ENCODE assay signal across 8 cellular contexts in the genomic region with DNA sequence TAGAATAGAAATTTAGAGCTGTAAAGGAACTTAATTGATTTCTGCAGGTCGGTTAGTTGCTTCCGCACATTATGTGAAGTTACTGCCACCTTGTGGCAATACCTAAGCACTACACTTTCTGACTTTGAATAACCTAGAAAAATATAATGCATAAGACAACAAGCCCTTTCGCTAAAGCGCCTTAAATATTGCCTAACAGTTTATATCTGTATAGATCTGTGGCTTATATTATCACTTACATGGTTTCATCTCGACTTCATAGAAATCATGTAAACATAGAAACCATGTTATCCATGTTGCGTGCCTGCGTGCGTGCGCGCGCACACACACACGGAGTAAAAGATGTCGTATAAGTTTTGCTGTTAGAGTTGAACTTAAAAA. TPM values are rescaled to one million over a fixed set of nuclear protein-coding genes. Genes with fewer than 3 reads are reported as not detected.
A peak's percentile ranks its signal among the peaks of the same experiment; 100 is the strongest.
DNase-seq lines count a peak whose midpoint lies in the region; ATAC-seq and TF ChIP-seq lines count a peak whose summit lies in the region.

No MANE protein-coding gene starts in this region.

- peak overlapping the region; percentile 35; the same call in 1 of the 2 replicates for H2AFZ ChIP-seq in Loucy (ENCODE audit: low read length)

- H3K4me3 ChIP-seq in Loucy (ENCODE audit: low read length, poor library complexity, severe bottlenecking) (peak overlapping the region; percentile 30), choroid plexus epithelial cell (ENCODE audit: low read depth, low read length) (peak overlapping the region; percentile 54)

- H3K79me2 ChIP-seq in Loucy (ENCODE audit: insufficient read depth, low read length) = no peaks in the 10 kb centered on the region

- H3K9ac ChIP-seq in Loucy (ENCODE audit: low read depth, low read length, poor library complexity, severe bottlenecking) = no peak overlapping the region

- H3K4me1 ChIP-seq in Loucy (ENCODE audit: insufficient read depth, low read length, poor library complexity, severe bottlenecking) = no peaks in the 10 kb centered on the region

- H3K27me3 ChIP-seq in Loucy (ENCODE audit: insufficient read depth, low read length, poor library complexity, severe bottlenecking) = no peaks in the 10 kb centered on the region
- H3K27me3 ChIP-seq in layer of hippocampus (ENCODE audit: control insufficient read depth, insufficient read depth, low read length) = no peaks in the 10 kb centered on the region

- peak; percentile 59 for ATAC-seq in stimulated activated naive CD8-positive, alpha-beta T cell treated with anti-CD3 and anti-CD28 coated beads, Interleukin-15, Interleukin-2, amounts not matched to agents 100 U/mL and 50 U/mL, for 24 hours
- no peak for ATAC-seq in GM21717 (IDR thresholded peaks at IDR 0.05; ENCODE audit: unreplicated experiment)

- H3K36me3 ChIP-seq in Loucy (ENCODE audit: insufficient read depth, low read length) = no peaks in the 10 kb centered on the region

- H3K9me3 ChIP-seq in Loucy (ENCODE audit: insufficient read depth, low read depth, low read length) = no peaks in the 10 kb centered on the region

- DNase-seq in Ammon's horn (ENCODE audit: low spot score) (peak; percentile 81), GM13976 (ENCODE audit: low spot score) (peak; percentile 54), SK-N-DZ (ENCODE audit: low spot score) (peak; percentile 65), choroid plexus epithelial cell (ENCODE audit: low read depth) (peak; percentile 71)
- DNase-seq in stimulated activated naive CD8-positive, alpha-beta T cell treated with anti-CD3 and anti-CD28 coated beads, Interleukin-15, Interleukin-2, amounts not matched to agents 100 U/mL and 50 U/mL, for 24 hours = peak; percentile 35

- H3K4me2 ChIP-seq in Loucy (ENCODE audit: low read depth, low read length, poor library complexity, severe bottlenecking) = peak overlapping the region; percentile 29

- in situ Hi-C loops in GM13976 (cut with MboI; ENCODE audit: low sequenced_read_pairs, unreplicated experiment) = loop anchor here (10.0 kb wide), 1 partner anchor 194 kb away; no protein-coding TSS in a partner anchor

- TF ChIP-seq CTCF in GM13976 (IDR thresholded peaks at IDR 0.05; ENCODE audit: borderline replicate concordance, control extremely low read depth, extremely low read depth, insufficient read depth, missing control alignments) = peak; percentile 62
- TF ChIP-seq CTCF in Loucy (conservative IDR thresholded peaks at IDR 0.05; ENCODE audit: low read length) = peak; percentile 94
- TF ChIP-seq CTCF in choroid plexus epithelial cell (conservative IDR thresholded peaks at IDR 0.05; ENCODE audit: low read depth, low read length) = peak; percentile 73

- peak overlapping the region; percentile 86 for H3K27ac ChIP-seq in layer of hippocampus (ENCODE audit: low read depth, low read length)

- no peaks in the 10 kb centered on the region for H3K9me2 ChIP-seq in Loucy (replicated peaks; ENCODE audit: low read depth, low read length)

- H3F3A ChIP-seq in Loucy (ENCODE audit: low read depth) = no peaks in the 10 kb centered on the region

- H4K20me1 ChIP-seq in Loucy (ENCODE audit: insufficient read depth, low read length, poor library complexity, severe bottlenecking) = no peaks in the 10 kb centered on the region

RNA-seq across cellular contexts. Expression of a gene that starts 10.9 kb away (rescaled TPM):
- polyA plus RNA-seq in SK-N-DZ (2014; cell fraction: cytosol; rRNA removed) = 0.30 and 0.88 TPM in 2 replicates
- polyA plus RNA-seq in SK-N-DZ (2014; cell fraction: nucleus; rRNA removed) = 0.91 and 1.1 TPM in 2 replicates
